26 cellular contexts compared by ENCODE assay signal in the genomic region with DNA sequence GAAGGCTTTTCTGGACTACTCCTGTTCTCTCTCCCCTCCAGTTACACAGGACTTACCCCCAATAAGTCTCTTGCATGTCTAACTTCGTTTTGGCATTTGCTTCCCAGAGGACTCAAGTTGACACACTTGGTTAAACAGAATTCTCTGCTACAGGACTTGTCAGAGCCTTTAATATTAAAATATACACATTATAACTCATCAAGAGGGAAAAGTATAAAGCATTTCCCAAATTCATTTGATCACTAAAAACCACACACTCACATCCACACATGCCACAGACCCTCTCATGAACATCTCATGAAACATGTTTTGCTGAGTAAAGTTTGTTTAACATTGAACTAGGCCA. TPM values are rescaled to one million over a fixed set of nuclear protein-coding genes. Genes with fewer than 3 reads are reported as not detected.
A peak's percentile ranks its signal among the peaks of the same experiment; 100 is the strongest.
DNase-seq lines count a peak whose midpoint lies in the region; ATAC-seq and TF ChIP-seq lines count a peak whose summit lies in the region.
"Had no signal": no experiment of that assay in that cellular context is flagged by ENCODE, and none has a peak within 500 bp of the region (broad histone marks: within the 10 kb centered on the region; RNA-seq: fewer than 3 reads in every experiment).

No MANE protein-coding gene starts in this region.

- H3K36me3 Mint-ChIP-seq in activated naive CD8-positive, alpha-beta T cell treated with anti-CD3 and anti-CD28 coated beads, Interleukin-2, amount 50 U/mL, for 24 hours (ENCODE audit: low read depth): no peaks in the 10 kb centered on the region
- H3K36me3 Mint-ChIP-seq in neural progenitor cell: no peaks in the 10 kb centered on the region
- H3K36me3 Mint-ChIP-seq: natural killer cell treated with Interleukin-12 subunit alpha and Interleukin-12 subunit beta and Interleukin-15 and Interleukin-18, amount 100 ng/mL, for 72 hours; type B pancreatic cell had no signal

- ATAC-seq in IMR-90 (ENCODE audit: low read depth) (no peak), psoas muscle (no peak), esophagus mucosa (no peak)
- no peak for ATAC-seq in activated naive CD8-positive, alpha-beta T cell treated with anti-CD3 and anti-CD28 coated beads, Interleukin-2, amount 50 U/mL, for 24 hours
- ATAC-seq: HepG2; natural killer cell treated with Interleukin-12 subunit alpha and Interleukin-12 subunit beta and Interleukin-15 and Interleukin-18, amount 100 ng/mL, for 72 hours had no signal

- in situ Hi-C loops in IMR-90 (cut with MboI; ENCODE audit: low sequenced_read_pairs): no loop called here

- H3K14ac ChIP-seq in IMR-90 (replicated peaks; ENCODE audit: low read depth, low read length): peak overlapping the region; percentile 58

- peak overlapping the region; percentile 27; the same call in 1 of the 2 replicates for H3K56ac ChIP-seq in IMR-90 (ENCODE audit: extremely low read depth, insufficient read depth, low read length)

- H2AK9ac ChIP-seq in IMR-90 (replicated peaks; ENCODE audit: low read depth, low read length, poor library complexity): peak overlapping the region; percentile 18

- H3K4me1 ChIP-seq in ACC112 (ENCODE audit: control insufficient read depth, insufficient read depth, low read length, unreplicated experiment): peaks cover 80% of the 10 kb centered on the region
- H3K4me1 ChIP-seq in IMR-90 (ENCODE audit: control insufficient read depth, insufficient read depth, low read length): peaks cover 46% of the 10 kb centered on the region
- no peaks in the 10 kb centered on the region for H3K4me1 ChIP-seq in neural progenitor cell
- H3K4me1 ChIP-seq in psoas muscle: peaks cover 32% of the 10 kb centered on the region
- H3K4me1 ChIP-seq in effector memory CD4-positive, alpha-beta T cell (ENCODE audit: control insufficient read depth, insufficient read depth, low read length, poor library complexity, severe bottlenecking): no peaks in the 10 kb centered on the region

- H3K4me3 ChIP-seq in ACC112 (ENCODE audit: low read depth, low read length) (no peak overlapping the region), IMR-90 (ENCODE audit: insufficient read depth, low read depth, low read length) (no peak overlapping the region), neural progenitor cell (no peak overlapping the region), psoas muscle (no peak overlapping the region)
- no peak overlapping the region for H3K4me3 ChIP-seq in effector memory CD4-positive, alpha-beta T cell (ENCODE audit: insufficient read depth, low read depth, low read length, poor library complexity, severe bottlenecking)
- H3K4me3 ChIP-seq: BLaER1, ovary, Peyer's patch had no signal

- H3K36me3 ChIP-seq in ACC112 (ENCODE audit: insufficient read depth, low read length) (no peaks in the 10 kb centered on the region), IMR-90 (ENCODE audit: control insufficient read depth, insufficient read depth, low read length) (no peaks in the 10 kb centered on the region), neural progenitor cell (no peaks in the 10 kb centered on the region), psoas muscle (ENCODE audit: insufficient read depth in 1 of 2, low read depth in 1 of 2) (no peaks in the 10 kb centered on the region)
- H3K36me3 ChIP-seq in effector memory CD4-positive, alpha-beta T cell (ENCODE audit: control insufficient read depth, insufficient read depth, low read length): no peaks in the 10 kb centered on the region
- H3K36me3 ChIP-seq: BLaER1, ovary, Peyer's patch, WERI-Rb-1 had no signal

- H2BK120ac ChIP-seq in IMR-90 (ENCODE audit: low read depth, low read length): peak overlapping the region; percentile 79

- intact Hi-C loops in IMR-90 (cut with micrococcal nuclease): loop anchor here (5.0 to 10.0 kb wide), 2 partner anchors 291 to 409 kb away; partner anchors contain the start of gene FBXO28
- intact Hi-C loops in psoas muscle (cut with DNase I): no loop called here

- POLR2A ChIA-PET in IMR-90 (lab: Charles Lee; ENCODE audit: unreplicated experiment): no interaction called here

- H3K9me3 ChIP-seq in IMR-90 (ENCODE audit: control insufficient read depth, insufficient read depth, low read length) (no peaks in the 10 kb centered on the region), neural progenitor cell (ENCODE audit: low read depth) (no peaks in the 10 kb centered on the region), psoas muscle (no peaks in the 10 kb centered on the region)
- H3K9me3 ChIP-seq in effector memory CD4-positive, alpha-beta T cell (ENCODE audit: control insufficient read depth, low read length): no peaks in the 10 kb centered on the region
- H3K9me3 ChIP-seq: BLaER1, ovary, Peyer's patch had no signal

- peaks cover 68% of the 10 kb centered on the region for H3K4me1 Mint-ChIP-seq in activated naive CD8-positive, alpha-beta T cell treated with anti-CD3 and anti-CD28 coated beads, Interleukin-2, amount 50 U/mL, for 24 hours
- peaks cover 39% of the 10 kb centered on the region for H3K4me1 Mint-ChIP-seq in neural progenitor cell

- no peak for DNase-seq in IMR-90
- DNase-seq in activated naive CD8-positive, alpha-beta T cell treated with anti-CD3 and anti-CD28 coated beads, Interleukin-2, amount 50 U/mL, for 24 hours: no peak
- DNase-seq in neural progenitor cell (ENCODE audit: low spot score): no peak
- no peak for DNase-seq in NCI-H2107 (lab: John Stamatoyannopoulos, UW)
- no peak for DNase-seq in psoas muscle
- DNase-seq in effector memory CD4-positive, alpha-beta T cell: no peak
- DNase-seq: activated CD4-positive, alpha-beta T cell treated with anti-CD3 and anti-CD28 coated beads, Interleukin-2, amount 10 ng/mL, durations not matched to agents 7 days and 5 days; activated naive CD4-positive, alpha-beta T cell treated with Interleukin-2 at 50 U/mL for 16 hours; activated T-cell treated with anti-CD3 and anti-CD28 coated beads, Interleukin-2, amount 50 U/mL, for 4 hours; DMS153; effector CD4-positive, alpha-beta T cell; NCI-H1436 treated with DMSO at 0.1 percent for 48 hours; NCI-H345; ovary; SIG-M5; small intestine; WERI-Rb-1 had no signal

- H2AFZ ChIP-seq in ACC112 (ENCODE audit: low read length, unreplicated experiment) (no peak overlapping the region), IMR-90 (replicated peaks; ENCODE audit: low read length, poor library complexity) (no peak overlapping the region), neural progenitor cell (replicated peaks) (no peak overlapping the region)

- H3K9me3 Mint-ChIP-seq in activated naive CD8-positive, alpha-beta T cell treated with anti-CD3 and anti-CD28 coated beads, Interleukin-2, amount 50 U/mL, for 24 hours: no peaks in the 10 kb centered on the region
- H3K9me3 Mint-ChIP-seq in neural progenitor cell: no peaks in the 10 kb centered on the region
- H3K9me3 Mint-ChIP-seq: activated CD4-positive, alpha-beta T cell treated with anti-CD3 and anti-CD28 coated beads, Interleukin-2, amount 10 ng/mL, durations not matched to agents 7 days and 5 days; activated T-cell treated with anti-CD3 and anti-CD28 coated beads, Interleukin-2, amount 50 U/mL, for 4 hours; natural killer cell treated with Interleukin-12 subunit alpha and Interleukin-12 subunit beta and Interleukin-15 and Interleukin-18, amount 100 ng/mL, for 72 hours; type B pancreatic cell had no signal

- no peak for TF ChIP-seq RAD21 in IMR-90 (IDR thresholded peaks at IDR 0.05; ENCODE audit: low read length)

- H3K4me2 ChIP-seq in IMR-90 (ENCODE audit: low read depth, low read length) (no peak overlapping the region), neural progenitor cell (no peak overlapping the region)
- H3K4me2 ChIP-seq: BLaER1 had no signal

- H4K5ac ChIP-seq in IMR-90 (ENCODE audit: low read depth, low read length): peak overlapping the region; percentile 44; the same call in 1 of the 2 replicates

- no peak overlapping the region for H3K4me3 Mint-ChIP-seq in activated naive CD8-positive, alpha-beta T cell treated with anti-CD3 and anti-CD28 coated beads, Interleukin-2, amount 50 U/mL, for 24 hours
- no peak overlapping the region for H3K4me3 Mint-ChIP-seq in neural progenitor cell
- H3K4me3 Mint-ChIP-seq: activated CD4-positive, alpha-beta T cell treated with anti-CD3 and anti-CD28 coated beads, Interleukin-2, amount 10 ng/mL, durations not matched to agents 7 days and 5 days; activated T-cell treated with anti-CD3 and anti-CD28 coated beads, Interleukin-2, amount 50 U/mL, for 4 hours; natural killer cell treated with Interleukin-12 subunit alpha and Interleukin-12 subunit beta and Interleukin-15 and Interleukin-18, amount 100 ng/mL, for 72 hours; type B pancreatic cell had no signal

- peaks cover 11 to 50% of the 10 kb centered on the region in 2 experiments; a peak in 3 of 4 replicates for H3K79me1 ChIP-seq in IMR-90 (ENCODE audit: low read depth in 1 of 2, low read length in 2 of 2)

- no peak overlapping the region for H3K9ac ChIP-seq in IMR-90 (ENCODE audit: low read depth, low read length)
- no peak overlapping the region for H3K9ac ChIP-seq in neural progenitor cell
- H3K9ac ChIP-seq: BLaER1 had no signal

- H2BK15ac ChIP-seq in IMR-90 (ENCODE audit: low read depth, low read length): peak overlapping the region; percentile 88; the same call in 2 of the 3 replicates

- H3K9me1 ChIP-seq in IMR-90 (ENCODE audit: insufficient read depth, low read length): peaks cover 36% of the 10 kb centered on the region

- peak overlapping the region; percentile 83 for H3K27ac Mint-ChIP-seq in activated naive CD8-positive, alpha-beta T cell treated with anti-CD3 and anti-CD28 coated beads, Interleukin-2, amount 50 U/mL, for 24 hours
- H3K27ac Mint-ChIP-seq in neural progenitor cell: peak overlapping the region; percentile 58
- H3K27ac Mint-ChIP-seq: activated CD4-positive, alpha-beta T cell treated with anti-CD3 and anti-CD28 coated beads, Interleukin-2, amount 10 ng/mL, durations not matched to agents 7 days and 5 days; natural killer cell treated with Interleukin-12 subunit alpha and Interleukin-12 subunit beta and Interleukin-15 and Interleukin-18, amount 100 ng/mL, for 72 hours had no signal

- H4K20me1 ChIP-seq in IMR-90 (ENCODE audit: insufficient read depth, low read length): peaks cover 5% of the 10 kb centered on the region
- no peaks in the 10 kb centered on the region for H4K20me1 ChIP-seq in neural progenitor cell (ENCODE audit: low read depth)
- H4K20me1 ChIP-seq: BLaER1 had no signal

- TF ChIP-seq CTCF in IMR-90 (conservative IDR thresholded peaks at IDR 0.05; ENCODE audit: low read depth, low read length) (no peak), neural progenitor cell (IDR thresholded peaks at IDR 0.05) (no peak), psoas muscle (IDR thresholded peaks at IDR 0.05) (no peak)

- H2BK20ac ChIP-seq in IMR-90 (ENCODE audit: low read depth, low read length): peak overlapping the region; percentile 81

- WGBS in IMR-90 (ENCODE audit: extremely low coverage in 2 of 2, insufficient read length in 1 of 2), 2 experiments: no CpG with 5 or more reads among the region's 1 CpG
- whole genome bisulfite sequencing in psoas muscle, 3 donors: 48 to 81% (median 60%) methylated on average over 1 of the region's 1 CpG

- H3K79me2 ChIP-seq in ACC112 (ENCODE audit: control insufficient read depth, insufficient read depth, low read length, unreplicated experiment) (peaks cover 22% of the 10 kb centered on the region), neural progenitor cell (ENCODE audit: low read depth) (no peaks in the 10 kb centered on the region)

- H3K27ac ChIP-seq in ACC112 (ENCODE audit: low read depth, low read length) (peak overlapping the region; percentile 94), IMR-90 (ENCODE audit: insufficient read depth, low read length) (peak overlapping the region; percentile 77), neural progenitor cell (no peak overlapping the region), psoas muscle (no peak overlapping the region)
- H3K27ac ChIP-seq in effector memory CD4-positive, alpha-beta T cell (ENCODE audit: insufficient read depth, low read length, poor library complexity, severe bottlenecking): no peak overlapping the region
- H3K27ac ChIP-seq: BLaER1, ovary, Peyer's patch, WERI-Rb-1 had no signal

- peak overlapping the region; percentile 96 for H2BK5ac ChIP-seq in IMR-90 (ENCODE audit: low read depth, low read length, poor library complexity, severe bottlenecking)

- H3K27me3 ChIP-seq in ACC112 (ENCODE audit: insufficient read depth, low read length): no peaks in the 10 kb centered on the region
- no peaks in the 10 kb centered on the region for H3K27me3 ChIP-seq in IMR-90 (ENCODE audit: control insufficient read depth, insufficient read depth, low read length)
- no peaks in the 10 kb centered on the region for H3K27me3 ChIP-seq in neural progenitor cell
- no peaks in the 10 kb centered on the region for H3K27me3 ChIP-seq in psoas muscle (ENCODE audit: insufficient read depth in 3 of 3, low read length in 2 of 3)
- H3K27me3 ChIP-seq in effector memory CD4-positive, alpha-beta T cell (replicated peaks; ENCODE audit: control insufficient read depth, insufficient read depth, low read length, poor library complexity, severe bottlenecking): no peaks in the 10 kb centered on the region
- H3K27me3 ChIP-seq: BLaER1, ovary, Peyer's patch had no signal

- peak overlapping the region; percentile 77 for H3K4ac ChIP-seq in IMR-90 (ENCODE audit: low read depth, low read length)

- H4K8ac ChIP-seq in IMR-90 (ENCODE audit: low read depth in 2 of 2, low read length in 2 of 2): peak overlapping the region; percentile 26 to 29; a peak in 3 of 4 replicates

- CTCF ChIA-PET in IMR-90 (lab: Yijun Ruan, JAX): interaction anchor here (0.7 kb wide), 1 partner anchor 46 kb away, joined by 3 read pairs; no protein-coding TSS in a partner anchor

- no TSS peak for BruUV-seq in IMR-90 (replicated peaks; lab: Mats Ljungman, UMichigan)

- H3K18ac ChIP-seq in IMR-90 (ENCODE audit: low read depth, low read length): peak overlapping the region; percentile 36; the same call in 1 of the 2 replicates

- peak overlapping the region; percentile 58; the same call in 1 of the 2 replicates for H3K23ac ChIP-seq in IMR-90 (ENCODE audit: low read depth, low read length)

- peak overlapping the region; percentile 75 for H4K91ac ChIP-seq in IMR-90 (ENCODE audit: insufficient read depth, low read depth, low read length)

- H3K27me3 Mint-ChIP-seq in activated naive CD8-positive, alpha-beta T cell treated with anti-CD3 and anti-CD28 coated beads, Interleukin-2, amount 50 U/mL, for 24 hours: peaks cover 2% of the 10 kb centered on the region
- H3K27me3 Mint-ChIP-seq in neural progenitor cell (ENCODE audit: insufficient read depth, low read depth): peaks cover 15% of the 10 kb centered on the region
- H3K27me3 Mint-ChIP-seq: natural killer cell treated with Interleukin-12 subunit alpha and Interleukin-12 subunit beta and Interleukin-15 and Interleukin-18, amount 100 ng/mL, for 72 hours had no signal

- H3F3A ChIP-seq in neural progenitor cell (ENCODE audit: low read depth): no peaks in the 10 kb centered on the region

- peak overlapping the region; percentile 91 for H2AK5ac ChIP-seq in IMR-90 (ENCODE audit: low read depth, low read length)

- TF ChIP-seq POLR2A in IMR-90 (IDR thresholded peaks at IDR 0.05; ENCODE audit: low read depth, low read length): no peak

- dilution Hi-C loops in IMR-90 (cut with HindIII; ENCODE audit: low sequenced_read_pairs, unreplicated experiment): no loop called here

RNA-seq across cellular contexts. Expression of gene CAPN2, which starts 8.7 kb away (rescaled TPM):
- total RNA-seq in IMR-90 (2012; rRNA removed) (430 and 460 TPM in 2 replicates), neural progenitor cell (ENCODE audit: low replicate concordance) (61.7 and 64.2 TPM in 2 replicates), psoas muscle (100 to 1,000 TPM in 3 of 4 donors, 10 to 100 TPM in 1; 77.1 to 151 (median 105) TPM), esophagus mucosa (171 TPM)
- polyA plus RNA-seq in IMR-90 (2012; rRNA removed) (333 and 339 TPM in 2 replicates), psoas muscle (100 to 1,000 TPM in 1 of 3 donors, 10 to 100 TPM in 2; 47.6 to 157 (median 73.2) TPM)
- polyA plus RNA-seq in IMR-90 (2012; cell fraction: cytosol; rRNA removed): 193 and 197 TPM in 2 replicates
- 292 and 717 TPM in 2 replicates for polyA plus RNA-seq in IMR-90 (2012; cell fraction: nucleus; rRNA removed; ENCODE audit: low replicate concordance)

RNA-seq across cellular contexts. Expression of gene CAPN8, which starts 38.1 kb away (rescaled TPM):
- total RNA-seq in IMR-90 (2012; rRNA removed) (not detected in 2 replicates), neural progenitor cell (ENCODE audit: low replicate concordance) (not detected in 2 replicates), psoas muscle (1 to 10 TPM in 2 of 4 donors, under 1 TPM in 1, not detected in 1; 0.78 to 5.4 (median 2.1) TPM), esophagus mucosa (1.2 TPM)
- polyA plus RNA-seq in IMR-90 (2012; rRNA removed) (not detected in 2 replicates), psoas muscle (under 1 TPM in 2 of 3 donors, not detected in 1; 0.04 to 0.09 TPM)
- not detected in 2 replicates for polyA plus RNA-seq in IMR-90 (2012; cell fraction: cytosol; rRNA removed)
- 0.08 TPM in 1 of 2 replicates, not detected in the other for polyA plus RNA-seq in IMR-90 (2012; cell fraction: nucleus; rRNA removed; ENCODE audit: low replicate concordance)
- total RNA-seq: activated CD4-positive, alpha-beta T cell treated with anti-CD3 and anti-CD28 coated beads, Interleukin-2, amount 10 ng/mL, durations not matched to agents 7 days and 5 days; activated T-cell treated with anti-CD3 and anti-CD28 coated beads, Interleukin-2, amount 50 U/mL, for 4 hours; LHCN-M2; natural killer cell treated with Interleukin-12 subunit alpha and Interleukin-12 subunit beta and Interleukin-15 and Interleukin-18, amount 100 ng/mL, for 72 hours had no signal
- polyA plus RNA-seq: AG04450 had no signal

Comparison
In these comparisons a context has a peak if more than half of its experiments do, and no peak if none do; other contexts are left out.
1. H3K27ac ChIP-seq: peak in ACC112 (single experiment) and IMR-90 (single experiment); none in neural progenitor cell (single experiment), psoas muscle (single experiment) and effector memory CD4-positive, alpha-beta T cell (single experiment).